In the genomic region with DNA sequence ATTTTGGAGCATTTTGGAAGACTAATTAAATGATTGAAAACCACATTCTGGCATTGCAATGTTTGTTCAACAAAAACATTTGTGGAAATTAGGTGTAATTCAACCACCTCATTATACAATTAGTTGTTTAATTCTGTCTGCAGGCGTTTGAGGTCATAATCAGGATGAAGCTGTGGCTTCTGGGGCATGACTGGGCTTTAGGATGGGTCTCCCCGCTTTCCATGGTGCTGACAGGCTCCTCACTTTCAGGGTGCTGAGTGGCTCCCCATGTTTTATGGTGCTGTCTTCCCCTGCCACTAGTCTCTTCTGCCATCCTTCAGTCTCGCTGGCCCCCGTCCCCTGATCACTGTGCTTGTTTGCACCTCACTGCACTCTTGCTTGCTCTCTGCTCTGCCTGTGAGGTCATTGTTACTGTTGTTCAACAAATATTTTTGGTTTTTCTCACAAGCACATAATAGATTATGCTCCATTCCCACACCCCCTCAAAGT, we compare ENCODE assay signal across 18 cellular contexts. TPM values are rescaled to one million over a fixed set of nuclear protein-coding genes. Genes with fewer than 3 reads are reported as not detected.
DNase-seq lines count a peak whose midpoint lies in the region; ATAC-seq, FAIRE-seq and TF ChIP-seq lines count a peak whose summit lies in the region.
"Had no signal": no experiment of that assay in that cellular context is flagged by ENCODE, and none has a peak within 500 bp of the region (broad histone marks: within the 10 kb centered on the region; RNA-seq: fewer than 3 reads in every experiment).

No MANE protein-coding gene starts in this region.

- H3K27ac ChIP-seq in GM12878 (ENCODE audit: control insufficient read depth, insufficient read depth) = no peak overlapping the region
- no peak overlapping the region for H3K27ac ChIP-seq in left lung

- no peaks in the 10 kb centered on the region for H3K79me2 ChIP-seq in GM12878 (ENCODE audit: control insufficient read depth, insufficient read depth, low read length)

- SMC1A ChIA-PET in GM12878 (lab: Charles Lee; ENCODE audit: uncharacterized antibody, unreplicated experiment) = no interaction called here

- RAD21 ChIA-PET in GM12878 (lab: Charles Lee; ENCODE audit: unreplicated experiment) = no interaction called here

- no TSS peak for BruUV-seq in GM12878 (replicated peaks; lab: Mats Ljungman, UMichigan)

- TF ChIP-seq EP300 in GM12878 (IDR thresholded peaks at IDR 0.05; ENCODE audit: borderline replicate concordance in 1 of 2, control insufficient read depth in 1 of 2, low read depth in 2 of 2, low read length in 2 of 2) = no peak

- H3K27me3 ChIP-seq in GM12878 (replicated peaks in 1 of 2; ENCODE audit: control insufficient read depth in 2 of 2, insufficient read depth in 2 of 2, low read length in 1 of 2) (no peaks in the 10 kb centered on the region; a peak in 1 of 4 replicates), left lung (no peaks in the 10 kb centered on the region)

- in situ Hi-C loops in GM12878 (cut with MboI) = no loop called here

- no peak for TF ChIP-seq POLR2A in GM12878 (IDR thresholded peaks at IDR 0.05; ENCODE audit: low read depth, low read length)

- FAIRE-seq in HTR-8/SVneo (lab: Jason Lieb, UNC) (peak; percentile 79), GM12878 (lab: Jason Lieb, UNC) (no peak)
- FAIRE-seq: GM18507, HepG2 had no signal

- no peak overlapping the region for H3K4me3 ChIP-seq in GM12878
- H3K4me3 ChIP-seq in left lung = no peak overlapping the region
- H3K4me3 ChIP-seq: HAP-1 had no signal

- intact Hi-C loops in cardiac septum (cut with DNase I) = no loop called here
- intact Hi-C loops in left cardiac atrium (cut with DNase I) = no loop called here
- intact Hi-C loops in GM12878 (cut with micrococcal nuclease; ENCODE audit: unreplicated experiment) = no loop called here
- intact Hi-C loops in left lung (cut with DNase I) = no loop called here

- ATAC-seq in left cardiac atrium (no peak), GM12878 (no peak), left lung (no peak)
- ATAC-seq: HepG2 had no signal

- DNase-seq in cardiac septum (ENCODE audit: low spot score) = peak; percentile 59
- no peak for DNase-seq in left cardiac atrium
- DNase-seq in HTR-8/SVneo (ENCODE audit: insufficient read length, low spot score) = no peak
- DNase-seq in GM12878 (ENCODE audit: low read depth, low spot score) = no peak
- no peak for DNase-seq in left lung
- DNase-seq in A172 (ENCODE audit: low spot score) = no peak
- no peak for DNase-seq in HuH-7.5 (ENCODE audit: low spot score)
- DNase-seq: Caco-2; CD8-positive, alpha-beta memory T cell; GOT3; HFFc6 had no signal

- H3K4me1 ChIP-seq in GM12878 (ENCODE audit: control insufficient read depth, insufficient read depth, low read length) (no peaks in the 10 kb centered on the region), left lung (no peaks in the 10 kb centered on the region)
- H3K4me1 ChIP-seq: Caco-2, HAP-1 had no signal

- POLR2A ChIA-PET in GM12878 (lab: Charles Lee) = no interaction called here

- H3K36me3 ChIP-seq in GM12878 (ENCODE audit: control insufficient read depth in 2 of 2, insufficient read depth in 2 of 2, low read length in 1 of 2) = no peaks in the 10 kb centered on the region
- H3K36me3 ChIP-seq in left lung = no peaks in the 10 kb centered on the region
- H3K36me3 ChIP-seq: HAP-1 had no signal

- no peak for TF ChIP-seq RAD21 in GM12878 (IDR thresholded peaks at IDR 0.05; ENCODE audit: insufficient read depth, low read depth, low read length)

- H2AFZ ChIP-seq in GM12878 (ENCODE audit: control insufficient read depth, low read depth, low read length) = no peak overlapping the region

- H3K9ac ChIP-seq in GM12878 (ENCODE audit: control insufficient read depth, insufficient read depth, low read length) = no peak overlapping the region

- no peak for TF ChIP-seq CTCF in GM12878 (IDR thresholded peaks at IDR 0.05 in 2 of 3, conservative IDR thresholded peaks at IDR 0.05 in 1 of 3; ENCODE audit: control insufficient read depth in 2 of 3, extremely low read depth in 1 of 3, insufficient read depth in 1 of 3, low read depth in 3 of 3, low read length in 3 of 3)
- TF ChIP-seq CTCF in left lung (IDR thresholded peaks at IDR 0.05) = no peak

- CTCF ChIA-PET in GM12878 (lab: Yijun Ruan, JAX) = no interaction called here

- no peaks in the 10 kb centered on the region for H4K20me1 ChIP-seq in GM12878 (ENCODE audit: control insufficient read depth, insufficient read depth)

- WGBS in GM12878 (ENCODE audit: insufficient coverage, insufficient replicate concordance, low lambda C conversion rate, missing lambda C conversion rate) = 38% methylated on average over 4 of the region's 4 CpGs

- no peaks in the 10 kb centered on the region; the same call in 2 of the 3 replicates for H3K9me3 ChIP-seq in GM12878 (replicated peaks; ENCODE audit: control insufficient read depth, insufficient read depth, low read length)
- H3K9me3 ChIP-seq in left lung = no peaks in the 10 kb centered on the region
- H3K9me3 ChIP-seq: Caco-2, HAP-1 had no signal

- H3K4me2 ChIP-seq in GM12878 (ENCODE audit: control insufficient read depth, insufficient read depth) = no peak overlapping the region

TF ChIP-seq in GM12878, 131 proteins besides CTCF, POLR2A, EP300 and RAD21:
- TF ChIP-seq, protein P1, sequence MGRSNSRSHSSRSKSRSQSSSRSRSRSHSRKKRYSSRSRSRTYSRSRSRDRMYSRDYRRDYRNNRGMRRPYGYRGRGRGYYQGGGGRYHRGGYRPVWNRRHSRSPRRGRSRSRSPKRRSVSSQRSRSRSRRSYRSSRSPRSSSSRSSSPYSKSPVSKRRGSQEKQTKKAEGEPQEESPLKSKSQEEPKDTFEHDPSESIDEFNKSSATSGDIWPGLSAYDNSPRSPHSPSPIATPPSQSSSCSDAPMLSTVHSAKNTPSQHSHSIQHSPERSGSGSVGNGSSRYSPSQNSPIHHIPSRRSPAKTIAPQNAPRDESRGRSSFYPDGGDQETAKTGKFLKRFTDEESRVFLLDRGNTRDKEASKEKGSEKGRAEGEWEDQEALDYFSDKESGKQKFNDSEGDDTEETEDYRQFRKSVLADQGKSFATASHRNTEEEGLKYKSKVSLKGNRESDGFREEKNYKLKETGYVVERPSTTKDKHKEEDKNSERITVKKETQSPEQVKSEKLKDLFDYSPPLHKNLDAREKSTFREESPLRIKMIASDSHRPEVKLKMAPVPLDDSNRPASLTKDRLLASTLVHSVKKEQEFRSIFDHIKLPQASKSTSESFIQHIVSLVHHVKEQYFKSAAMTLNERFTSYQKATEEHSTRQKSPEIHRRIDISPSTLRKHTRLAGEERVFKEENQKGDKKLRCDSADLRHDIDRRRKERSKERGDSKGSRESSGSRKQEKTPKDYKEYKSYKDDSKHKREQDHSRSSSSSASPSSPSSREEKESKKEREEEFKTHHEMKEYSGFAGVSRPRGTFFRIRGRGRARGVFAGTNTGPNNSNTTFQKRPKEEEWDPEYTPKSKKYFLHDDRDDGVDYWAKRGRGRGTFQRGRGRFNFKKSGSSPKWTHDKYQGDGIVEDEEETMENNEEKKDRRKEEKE (IDR thresholded peaks at IDR 0.05) = no peak
- TF ChIP-seq, protein P2, sequence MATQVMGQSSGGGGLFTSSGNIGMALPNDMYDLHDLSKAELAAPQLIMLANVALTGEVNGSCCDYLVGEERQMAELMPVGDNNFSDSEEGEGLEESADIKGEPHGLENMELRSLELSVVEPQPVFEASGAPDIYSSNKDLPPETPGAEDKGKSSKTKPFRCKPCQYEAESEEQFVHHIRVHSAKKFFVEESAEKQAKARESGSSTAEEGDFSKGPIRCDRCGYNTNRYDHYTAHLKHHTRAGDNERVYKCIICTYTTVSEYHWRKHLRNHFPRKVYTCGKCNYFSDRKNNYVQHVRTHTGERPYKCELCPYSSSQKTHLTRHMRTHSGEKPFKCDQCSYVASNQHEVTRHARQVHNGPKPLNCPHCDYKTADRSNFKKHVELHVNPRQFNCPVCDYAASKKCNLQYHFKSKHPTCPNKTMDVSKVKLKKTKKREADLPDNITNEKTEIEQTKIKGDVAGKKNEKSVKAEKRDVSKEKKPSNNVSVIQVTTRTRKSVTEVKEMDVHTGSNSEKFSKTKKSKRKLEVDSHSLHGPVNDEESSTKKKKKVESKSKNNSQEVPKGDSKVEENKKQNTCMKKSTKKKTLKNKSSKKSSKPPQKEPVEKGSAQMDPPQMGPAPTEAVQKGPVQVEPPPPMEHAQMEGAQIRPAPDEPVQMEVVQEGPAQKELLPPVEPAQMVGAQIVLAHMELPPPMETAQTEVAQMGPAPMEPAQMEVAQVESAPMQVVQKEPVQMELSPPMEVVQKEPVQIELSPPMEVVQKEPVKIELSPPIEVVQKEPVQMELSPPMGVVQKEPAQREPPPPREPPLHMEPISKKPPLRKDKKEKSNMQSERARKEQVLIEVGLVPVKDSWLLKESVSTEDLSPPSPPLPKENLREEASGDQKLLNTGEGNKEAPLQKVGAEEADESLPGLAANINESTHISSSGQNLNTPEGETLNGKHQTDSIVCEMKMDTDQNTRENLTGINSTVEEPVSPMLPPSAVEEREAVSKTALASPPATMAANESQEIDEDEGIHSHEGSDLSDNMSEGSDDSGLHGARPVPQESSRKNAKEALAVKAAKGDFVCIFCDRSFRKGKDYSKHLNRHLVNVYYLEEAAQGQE (IDR thresholded peaks at IDR 0.05; ENCODE audit: low read depth, low read length) = peak; percentile 31; the same call in 1 of the 2 replicates

RNA-seq across cellular contexts. Expression of a gene that starts 25.5 kb away (rescaled TPM):
- total RNA-seq in cardiac septum (0.05 TPM), left cardiac atrium (under 1 TPM; 0.31 to 0.47 TPM), GM12878 (2014; rRNA removed) (0.68 and 0.87 TPM in 2 replicates), GM12878 (2014; rRNA removed; fragmentation: Illumina TruSeq; extraction: Trizol) (0.51 and 0.54 TPM in 2 replicates), GM12878 (2021) (0.85 and 0.97 TPM in 2 replicates), left lung (1 to 10 TPM in 1 of 2 donors, under 1 TPM in 1; 0.38 to 1.1 TPM)
- 0.05 TPM in 1 of 2 replicates, not detected in the other for total RNA-seq in GM12878 (2013; cell fraction: nucleolus; rRNA removed)
- polyA plus RNA-seq in GM12878 (2011; ENCODE audit: low read depth) = 0.17 TPM
- polyA plus RNA-seq in GM12878 (2011; rRNA removed) (0.11 and 0.13 TPM in 2 replicates), GM12878 (2014; fragmentation: Illumina TruSeq; extraction: Trizol) (0.32 and 0.41 TPM in 2 replicates), GM12878 (2014; fragmentation: Nextera tagmentation; extraction: Ambion mirVana) (under 1 TPM; 0.05 to 0.13 TPM), GM12878 (2014; rRNA removed) (0.35 and 0.48 TPM in 2 replicates), GM12878 (2016; fragmentation: Nextera tagmentation; extraction: Ambion mirVana) (under 1 TPM; 0.01 to 0.06 TPM)
- 0.12 and 0.13 TPM in 2 replicates for polyA plus RNA-seq in GM12878 (2011; cell fraction: cytosol; rRNA removed)
- 0.42 and 0.43 TPM in 2 replicates for polyA plus RNA-seq in GM12878 (2011; cell fraction: nucleus; rRNA removed)
- 0.29 and 0.31 TPM in 2 replicates for polyA plus RNA-seq in GM12878 (2012)
- 0.22 and 0.41 TPM in 2 replicates for polyA minus RNA-seq in GM12878 (2011; rRNA and poly(A)+ RNA removed)
- 0.10 and 0.13 TPM in 2 replicates for polyA minus RNA-seq in GM12878 (2011; cell fraction: cytosol; rRNA and poly(A)+ RNA removed)
- polyA minus RNA-seq in GM12878 (2011; cell fraction: nucleus; rRNA and poly(A)+ RNA removed) = 0.36 and 0.77 TPM in 2 replicates
- total RNA-seq in A172 (2014; rRNA removed; shearing (Covaris generic)) = not detected in 2 replicates
- total RNA-seq: A673, Caco-2, Daoy, HepG2, HFFc6, HT1080 had no signal
- polyA plus RNA-seq: BJ, HepG2 had no signal
